ENCODE assay signal across 30 cellular contexts in the genomic region with DNA sequence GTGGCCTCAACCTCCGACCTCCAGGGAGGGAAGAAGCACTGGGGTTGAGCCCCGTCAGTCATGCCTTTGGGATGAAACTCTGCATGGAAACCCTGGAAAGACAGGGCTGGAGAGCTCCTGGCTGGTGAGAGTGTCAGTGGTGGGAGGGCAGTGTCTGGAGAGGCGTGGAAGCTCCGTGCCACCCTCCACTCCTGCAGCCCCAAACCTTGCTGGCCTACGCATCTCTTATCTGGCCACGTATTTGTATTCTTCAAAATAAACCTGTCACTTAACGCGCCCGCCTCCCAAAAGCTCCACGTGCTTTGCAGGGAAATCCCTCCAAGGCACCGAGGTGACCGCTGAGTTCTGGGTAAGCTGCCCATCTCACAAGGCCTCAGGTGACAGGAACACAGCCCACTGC.
"Had no signal": no experiment of that assay in that cellular context is flagged by ENCODE, and none has a peak within 500 bp of the region (broad histone marks: within the 10 kb centered on the region; RNA-seq: fewer than 3 reads in every experiment).

No MANE protein-coding gene starts in this region.

- ATAC-seq: activated CD8-positive, alpha-beta T cell treated with anti-CD3 and anti-CD28 coated beads for 36 hours; activated T-cell treated with anti-CD3 and anti-CD28 coated beads, Interleukin-2, amount 50 U/mL, for 72 hours; activated T-helper 17 cell treated with anti-CD3 and anti-CD28 coated beads, Interleukin-2, amount 50 U/mL, for 72 hours; K562; Panc1 had no signal

- H3K36me3 ChIP-seq: brain microvascular endothelial cell, MG63, SJCRH30, WERI-Rb-1 had no signal

- H3K36me3 Mint-ChIP-seq: activated naive CD8-positive, alpha-beta T cell treated with anti-CD3 and anti-CD28 coated beads for 36 hours had no signal

- H3K27ac Mint-ChIP-seq: activated CD4-positive, alpha-beta T cell treated with anti-CD3 and anti-CD28 coated beads, Interleukin-2, amount 10 ng/mL, durations not matched to agents 24 days and 14 days; activated CD8-positive, alpha-beta T cell treated with anti-CD3 and anti-CD28 coated beads for 36 hours; activated naive CD8-positive, alpha-beta T cell treated with anti-CD3 and anti-CD28 coated beads for 36 hours; activated T-cell treated with anti-CD3 and anti-CD28 coated beads, Interleukin-2, amount 50 U/mL, for 72 hours; activated T-helper 17 cell treated with anti-CD3 and anti-CD28 coated beads, Interleukin-2, amount 50 U/mL, for 72 hours had no signal

- H3K4me1 ChIP-seq: SJCRH30 had no signal

- DNase-seq: activated CD4-positive, alpha-beta T cell treated with anti-CD3 and anti-CD28 coated beads, Interleukin-2, amount 10 ng/mL, durations not matched to agents 24 days and 14 days; activated CD4-positive, alpha-beta T cell treated with anti-CD3 and anti-CD28 coated beads, Interleukin-2, amount 50 U/mL, for 4 hours; activated CD4-positive, CD25-positive, alpha-beta regulatory T cell; activated CD8-positive, alpha-beta T cell treated with anti-CD3 and anti-CD28 coated beads for 36 hours; activated gamma-delta T cell treated with Interleukin-2 at 50 U/mL for 16 hours; activated naive CD4-positive, alpha-beta T cell treated with anti-CD3 and anti-CD28 coated beads, Interleukin-2, amount 50 U/mL, for 16 hours; activated naive CD8-positive, alpha-beta T cell treated with anti-CD3 and anti-CD28 coated beads for 36 hours; activated T-cell treated with anti-CD3 and anti-CD28 coated beads, Interleukin-2, amount 50 U/mL, for 1 hour; activated T-cell treated with anti-CD3 and anti-CD28 coated beads, Interleukin-2, amount 50 U/mL, for 72 hours; amniotic stem cell; brain microvascular endothelial cell; central memory CD4-positive, alpha-beta T cell; IMR-90; Kasumi-1; MG63; NCI-H1048; NCI-H1105 treated with DMSO at 0.1 percent for 48 hours; NCI-H1436; NCI-H1930; NCI-H2081 treated with DMSO at 0.1 percent for 48 hours; NCI-H226; NCI-H446 treated with DMSO at 0.1 percent for 48 hours; NCI-H524; SJCRH30; T1000; WERI-Rb-1 had no signal

- H3K27me3 Mint-ChIP-seq: activated CD4-positive, alpha-beta T cell treated with anti-CD3 and anti-CD28 coated beads, Interleukin-2, amount 10 ng/mL, durations not matched to agents 24 days and 14 days; activated naive CD8-positive, alpha-beta T cell treated with anti-CD3 and anti-CD28 coated beads for 36 hours had no signal

- H3K27ac ChIP-seq: brain microvascular endothelial cell, SJCRH30, SK-N-MC, WERI-Rb-1 had no signal

- H3K9me3 Mint-ChIP-seq: activated CD4-positive, alpha-beta T cell treated with anti-CD3 and anti-CD28 coated beads, Interleukin-2, amount 10 ng/mL, durations not matched to agents 24 days and 14 days; activated CD8-positive, alpha-beta T cell treated with anti-CD3 and anti-CD28 coated beads for 36 hours; activated naive CD8-positive, alpha-beta T cell treated with anti-CD3 and anti-CD28 coated beads for 36 hours; activated T-cell treated with anti-CD3 and anti-CD28 coated beads, Interleukin-2, amount 50 U/mL, for 72 hours; activated T-helper 17 cell treated with anti-CD3 and anti-CD28 coated beads, Interleukin-2, amount 50 U/mL, for 72 hours had no signal

- H3K27me3 ChIP-seq: MG63, SJCRH30 had no signal

- H3K4me1 Mint-ChIP-seq: activated CD4-positive, alpha-beta T cell treated with anti-CD3 and anti-CD28 coated beads, Interleukin-2, amount 10 ng/mL, durations not matched to agents 24 days and 14 days; activated naive CD8-positive, alpha-beta T cell treated with anti-CD3 and anti-CD28 coated beads for 36 hours; activated T-helper 17 cell treated with anti-CD3 and anti-CD28 coated beads, Interleukin-2, amount 50 U/mL, for 72 hours had no signal

- H3K9me3 ChIP-seq: MG63, SJCRH30 had no signal

- H3K4me3 Mint-ChIP-seq: activated CD4-positive, alpha-beta T cell treated with anti-CD3 and anti-CD28 coated beads, Interleukin-2, amount 10 ng/mL, durations not matched to agents 24 days and 14 days; activated CD8-positive, alpha-beta T cell treated with anti-CD3 and anti-CD28 coated beads for 36 hours; activated naive CD8-positive, alpha-beta T cell treated with anti-CD3 and anti-CD28 coated beads for 36 hours; activated T-cell treated with anti-CD3 and anti-CD28 coated beads, Interleukin-2, amount 50 U/mL, for 72 hours; activated T-helper 17 cell treated with anti-CD3 and anti-CD28 coated beads, Interleukin-2, amount 50 U/mL, for 72 hours had no signal

- H3K4me3 ChIP-seq: K562, MG63, SJCRH30, SK-N-MC had no signal
